Comparison of ENCODE assay signal across 10 cellular contexts in genomic region chr2:10414000-10414451, GRCh38. TPM values are rescaled to one million over a fixed set of nuclear protein-coding genes. Genes with fewer than 3 reads are reported as not detected.
DNase-seq lines count a peak whose midpoint lies in the region; ATAC-seq, FAIRE-seq and TF ChIP-seq lines count a peak whose summit lies in the region.
"Had no signal": no experiment of that assay in that cellular context is flagged by ENCODE, and none has a peak within 500 bp of the region (broad histone marks: within the 10 kb centered on the region; RNA-seq: fewer than 3 reads in every experiment).

No MANE protein-coding gene starts in this region.

- CTCF ChIA-PET in HEK293 (lab: Yijun Ruan, JAX) = interaction anchor here (1.6 to 2.0 kb wide), 2 partner anchors 21 to 271 kb away, joined by 4 to 14 read pairs; no protein-coding TSS in a partner anchor

- FAIRE-seq in RCC 7860 (lab: Jason Lieb, UNC) = peak; percentile 50

- ATAC-seq in GM21390 (IDR thresholded peaks at IDR 0.05; ENCODE audit: unreplicated experiment) (no peak), HG03342 (IDR thresholded peaks at IDR 0.05; ENCODE audit: unreplicated experiment) (no peak), HG02642 (IDR thresholded peaks at IDR 0.05; ENCODE audit: poor library complexity, unreplicated experiment) (no peak)
- no peak for ATAC-seq in naive thymus-derived CD8-positive, alpha-beta T cell

- H3K4me1 ChIP-seq in BLaER1 (peaks cover 79% of the 10 kb centered on the region), HEK293 (ENCODE audit: control insufficient read depth, insufficient read depth, low read length) (peaks cover 2% of the 10 kb centered on the region; the same call in 1 of the 2 replicates)

- peaks cover 41% of the 10 kb centered on the region for H3K36me3 ChIP-seq in BLaER1
- no peaks in the 10 kb centered on the region for H3K36me3 ChIP-seq in HEK293 (ENCODE audit: control insufficient read depth in 2 of 2, insufficient read depth in 1 of 2, low read length in 2 of 2)

- peaks cover 14 to 38% (median 28%) of the 10 kb centered on the region in 4 donors for H3K4me1 Mint-ChIP-seq in naive thymus-derived CD8-positive, alpha-beta T cell

- DNase-seq in RCC 7860 (ENCODE audit: low spot score) (peak; percentile 49), kidney glomerular epithelial cell (lab: John Stamatoyannopoulos, UW) (peak; percentile 81)
- DNase-seq in naive thymus-derived CD8-positive, alpha-beta T cell = no peak
- DNase-seq: central memory CD4-positive, alpha-beta T cell had no signal

- peaks cover 42% of the 10 kb centered on the region for H4K20me1 ChIP-seq in BLaER1

- POLR2A ChIA-PET in HEK293 (lab: Yijun Ruan, JAX) = no interaction called here
- POLR2A ChIA-PET in naive thymus-derived CD8-positive, alpha-beta T cell (lab: Charles Lee) = no interaction called here

- no peaks in the 10 kb centered on the region for H3K27me3 Mint-ChIP-seq in naive thymus-derived CD8-positive, alpha-beta T cell
- H3K27me3 Mint-ChIP-seq: stimulated activated naive CD8-positive, alpha-beta T cell treated with anti-CD3 and anti-CD28 coated beads, Interleukin-15, Interleukin-2, amounts not matched to agents 100 ng/mL and 50 ng/mL, for 24 hours had no signal

- no peaks in the 10 kb centered on the region for H3K9me3 Mint-ChIP-seq in naive thymus-derived CD8-positive, alpha-beta T cell
- H3K9me3 Mint-ChIP-seq: stimulated activated naive CD8-positive, alpha-beta T cell treated with anti-CD3 and anti-CD28 coated beads, Interleukin-15, Interleukin-2, amounts not matched to agents 100 ng/mL and 50 ng/mL, for 24 hours had no signal

- H3K27ac Mint-ChIP-seq in naive thymus-derived CD8-positive, alpha-beta T cell = no peak overlapping the region
- H3K27ac Mint-ChIP-seq: stimulated activated naive CD8-positive, alpha-beta T cell treated with anti-CD3 and anti-CD28 coated beads, Interleukin-15, Interleukin-2, amounts not matched to agents 100 ng/mL and 50 ng/mL, for 24 hours had no signal

- H3K4me2 ChIP-seq in BLaER1 = peak overlapping the region; percentile 18; the same call in 1 of the 2 replicates

- H3K36me3 Mint-ChIP-seq in naive thymus-derived CD8-positive, alpha-beta T cell = peaks cover 0 to 19% (median 0%) of the 10 kb centered on the region in 3 donors

- no peak for TF ChIP-seq CTCF in HEK293 (tag by site-specific recombination; IDR thresholded peaks at IDR 0.05)

- no peak overlapping the region for H3K4me3 ChIP-seq in BLaER1
- no peak overlapping the region for H3K4me3 ChIP-seq in HEK293 (ENCODE audit: low read depth, low read length)

- H3K9me3 ChIP-seq in BLaER1 (peaks cover 5% of the 10 kb centered on the region; the same call in 1 of the 2 replicates), HEK293 (ENCODE audit: control insufficient read depth, insufficient read depth, low read depth, low read length) (no peaks in the 10 kb centered on the region)

- no peak overlapping the region; the same call in 1 of the 2 replicates for H3K9ac ChIP-seq in BLaER1

- no peak overlapping the region for H3K4me3 Mint-ChIP-seq in naive thymus-derived CD8-positive, alpha-beta T cell
- H3K4me3 Mint-ChIP-seq: stimulated activated naive CD8-positive, alpha-beta T cell treated with anti-CD3 and anti-CD28 coated beads, Interleukin-15, Interleukin-2, amounts not matched to agents 100 ng/mL and 50 ng/mL, for 24 hours had no signal

- H3K27ac ChIP-seq in BLaER1 (no peak overlapping the region), HEK293 (ENCODE audit: extremely low read depth, low read depth, low read length) (no peak overlapping the region)

- H3K27me3 ChIP-seq in BLaER1 = no peaks in the 10 kb centered on the region

TF ChIP-seq in HEK293, 187 proteins besides CTCF, POLR2A, EP300 and RAD21:
- TF ChIP-seq ZNF692 (tag by site-specific recombination; IDR thresholded peaks at IDR 0.05) = peak; percentile 59
- peak; percentile 61 for TF ChIP-seq GLIS1 (tag by site-specific recombination; IDR thresholded peaks at IDR 0.05)
- no peak for TF ChIP-seq ZNF16 (tag by site-specific recombination; IDR thresholded peaks at IDR 0.05; ENCODE audit: low read depth)

RNA-seq across cellular contexts. Expression of gene ODC1, which starts 34.1 kb away (rescaled TPM):
- total RNA-seq in naive thymus-derived CD8-positive, alpha-beta T cell = 10 to 100 TPM; 49.2 to 57.1 TPM
- polyA plus RNA-seq in naive thymus-derived CD8-positive, alpha-beta T cell = 10 to 100 TPM; 44.5 to 70.7 (median 60.9) TPM

Comparison
In these comparisons a context has a peak if more than half of its experiments do, and no peak if none do; other contexts are left out.
1. DNase-seq: peak in RCC 7860 (single experiment) and kidney glomerular epithelial cell (single experiment); none in naive thymus-derived CD8-positive, alpha-beta T cell (0 of 10).